Comparison of ENCODE assay signal across 8 cellular contexts in the genomic region with DNA sequence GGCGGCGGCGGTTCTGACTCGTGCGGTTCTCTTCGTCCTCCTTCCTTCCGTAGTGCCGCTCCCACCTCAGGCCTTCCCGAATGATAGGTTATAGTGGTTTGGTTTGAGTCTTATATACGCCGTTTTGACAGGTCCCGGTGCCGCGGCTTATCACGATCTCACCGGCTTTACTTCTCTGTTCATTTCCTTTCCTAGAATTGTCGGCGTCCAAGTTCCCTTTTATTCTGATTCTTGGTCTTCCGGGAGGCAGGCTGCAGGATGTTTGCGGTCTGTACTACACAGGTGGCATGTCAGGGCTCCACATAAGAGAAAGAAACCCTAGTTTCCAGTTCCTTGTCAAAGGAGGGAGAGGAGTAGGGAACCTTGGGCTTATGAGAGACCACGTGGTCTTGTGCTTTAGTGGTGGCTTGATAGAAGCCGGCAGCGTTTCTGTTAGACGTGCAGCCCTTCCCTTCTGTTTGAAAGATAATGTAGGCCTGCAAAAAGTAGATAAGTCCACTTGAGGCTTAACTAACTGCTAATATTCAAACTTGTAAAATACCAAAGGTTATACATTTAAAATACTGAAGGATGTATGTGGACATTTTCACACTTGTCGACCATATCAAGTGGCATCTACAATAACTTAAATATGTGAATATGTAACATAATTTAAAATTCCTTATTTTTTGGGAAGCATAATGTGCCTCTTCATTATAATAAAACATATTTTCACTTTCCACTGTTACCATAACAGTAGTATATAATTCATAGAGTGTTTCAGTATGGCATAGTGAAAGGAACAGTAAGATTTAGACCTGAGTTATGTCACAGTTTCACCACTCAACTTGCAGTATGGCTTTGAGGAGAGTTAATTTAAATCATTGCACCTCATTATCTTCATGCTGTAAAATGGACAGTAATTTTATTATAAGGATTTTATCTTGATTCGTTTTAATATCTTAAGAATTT. TPM values are rescaled to one million over a fixed set of nuclear protein-coding genes. Genes with fewer than 3 reads are reported as not detected.
DNase-seq lines count a peak whose midpoint lies in the region; ATAC-seq and TF ChIP-seq lines count a peak whose summit lies in the region.

No MANE protein-coding gene starts in this region.

- DNase-seq in OCI-LY7 (ENCODE audit: low spot score) (peak; percentile 88), foreskin melanocyte (peak; percentile 24), transverse colon (peak; percentile 45)
- peak; percentile 85 for DNase-seq in activated effector memory CD4-positive, alpha-beta T cell treated with anti-CD3 and anti-CD28 coated beads, Interleukin-2, amount 50 U/mL, for 16 hours

- H3K9me3 ChIP-seq in BLaER1 treated with 17β-estradiol and CSF1 and Interleukin-3, amounts not matched to agents 10 nM and 100 nM (replicated peaks in 1 of 11): no peaks in the 10 kb centered on the region
- H3K9me3 ChIP-seq in OCI-LY7 (ENCODE audit: low read length) (no peaks in the 10 kb centered on the region), neuron (ENCODE audit: low read length) (no peaks in the 10 kb centered on the region), transverse colon (no peaks in the 10 kb centered on the region)

- 2 to 3% methylated on average over 17 to 26 of the region's 26 CpGs for WGBS in transverse colon (ENCODE audit: low coverage in 1 of 2), 2 donors

- peak overlapping the region; percentile 85 to 100 (median 98) for H3K4me3 ChIP-seq in BLaER1 treated with 17β-estradiol and CSF1 and Interleukin-3, amounts not matched to agents 10 nM and 100 nM
- H3K4me3 ChIP-seq in OCI-LY7 (ENCODE audit: low read depth, low read length, poor library complexity, severe bottlenecking) (peak overlapping the region; percentile 92), neuron (ENCODE audit: low read length) (peak overlapping the region; percentile 87), transverse colon (peak overlapping the region; percentile 67 to 95 (median 88))

- H3K9ac ChIP-seq in BLaER1 treated with 17β-estradiol and CSF1 and Interleukin-3, amounts not matched to agents 10 nM and 100 nM: peak overlapping the region; percentile 89 to 100 (median 94)

- BruUV-seq in OCI-LY7 (replicated peaks; lab: Mats Ljungman, UMichigan): TSS peak; percentile 60

- no peak for TF ChIP-seq CTCF in OCI-LY7 (conservative IDR thresholded peaks at IDR 0.05; ENCODE audit: low read length)
- TF ChIP-seq CTCF in transverse colon (IDR thresholded peaks at IDR 0.05): no peak

- H3K79me2 ChIP-seq in OCI-LY7 (ENCODE audit: insufficient read depth, low read depth, low read length): peaks cover 51% of the 10 kb centered on the region

- H2AFZ ChIP-seq in OCI-LY7 (ENCODE audit: low read length): peak overlapping the region; percentile 64; the same call in 1 of the 2 replicates
- H2AFZ ChIP-seq in neuron (ENCODE audit: low read depth, low read length): peak overlapping the region; percentile 88

- H3K27ac ChIP-seq in BLaER1 treated with 17β-estradiol and CSF1 and Interleukin-3, amounts not matched to agents 10 nM and 100 nM: peak overlapping the region; percentile 90 to 100 (median 96)
- peak overlapping the region; percentile 90 for H3K27ac ChIP-seq in OCI-LY7 (ENCODE audit: low read depth, low read length, poor library complexity, severe bottlenecking)
- H3K27ac ChIP-seq in transverse colon: peak overlapping the region; percentile 95 to 97 (median 96)

- H3K36me3 ChIP-seq in BLaER1 treated with 17β-estradiol and CSF1 and Interleukin-3, amounts not matched to agents 10 nM and 100 nM: peaks cover 0 to 21% (median 5%) of the 10 kb centered on the region in 11 experiments; a peak in 12 of 22 replicates
- H3K36me3 ChIP-seq in OCI-LY7 (ENCODE audit: insufficient read depth, low read length) (peaks cover 7% of the 10 kb centered on the region), neuron (ENCODE audit: insufficient read depth, low read length) (no peaks in the 10 kb centered on the region), transverse colon (no peaks in the 10 kb centered on the region)

- H3K27me3 ChIP-seq in BLaER1 treated with 17β-estradiol and CSF1 and Interleukin-3, amounts not matched to agents 10 nM and 100 nM: no peaks in the 10 kb centered on the region
- H3K27me3 ChIP-seq in neuron (ENCODE audit: insufficient read depth, low read length): no peaks in the 10 kb centered on the region
- no peaks in the 10 kb centered on the region for H3K27me3 ChIP-seq in transverse colon

- POLR2A ChIA-PET in OCI-LY7 (lab: Charles Lee): interaction anchor here (0.7 kb wide), 1 partner anchor 741 kb away, joined by 4 read pairs; no protein-coding TSS in a partner anchor

- no peaks in the 10 kb centered on the region for H3K9me2 ChIP-seq in OCI-LY7 (ENCODE audit: insufficient read depth, low read length)

- peaks cover 29 to 57% (median 49%) of the 10 kb centered on the region in 11 experiments; a peak in 21 of 22 replicates for H4K20me1 ChIP-seq in BLaER1 treated with 17β-estradiol and CSF1 and Interleukin-3, amounts not matched to agents 10 nM and 100 nM
- peaks cover 39% of the 10 kb centered on the region for H4K20me1 ChIP-seq in OCI-LY7 (ENCODE audit: insufficient read depth, low read length)

- peak overlapping the region; percentile 76 to 99 (median 87) for H3K4me2 ChIP-seq in BLaER1 treated with 17β-estradiol and CSF1 and Interleukin-3, amounts not matched to agents 10 nM and 100 nM
- H3K4me2 ChIP-seq in OCI-LY7 (ENCODE audit: low read length): peak overlapping the region; percentile 83

- TF ChIP-seq EP300 in transverse colon (IDR thresholded peaks at IDR 0.05; ENCODE audit: low read depth): no peak

- peak; percentile 52 for ATAC-seq in HG03354 (IDR thresholded peaks at IDR 0.05; ENCODE audit: poor library complexity, severe bottlenecking, unreplicated experiment)

- in situ Hi-C loops in transverse colon (cut with MboI; ENCODE audit: low pct_ligation_motif_present in 1 of 4, low pct_unique_long_range_greater_than_20kb in 1 of 4, low sequenced_read_pairs in 3 of 4): loop anchor here in 1 of 4 donors (25.0 kb wide), 1 partner anchor 201 kb away; the partner anchor contains the start of gene MON2

- CTCF ChIA-PET in OCI-LY7 (lab: Charles Lee; ENCODE audit: unreplicated experiment): no interaction called here

- peaks cover 29 to 77% (median 49%) of the 10 kb centered on the region in 10 experiments for H3K4me1 ChIP-seq in BLaER1 treated with 17β-estradiol and CSF1 and Interleukin-3, amounts not matched to agents 10 nM and 100 nM
- peaks cover 42% of the 10 kb centered on the region for H3K4me1 ChIP-seq in OCI-LY7 (ENCODE audit: insufficient read depth, low read length, poor library complexity, severe bottlenecking)
- H3K4me1 ChIP-seq in neuron (ENCODE audit: insufficient read depth, low read length): peaks cover 14% of the 10 kb centered on the region
- H3K4me1 ChIP-seq in transverse colon: peaks cover 14 to 58% (median 27%) of the 10 kb centered on the region in 4 donors

- intact Hi-C loops in OCI-LY7 (cut with micrococcal nuclease; ENCODE audit: unreplicated experiment) (loop anchor here (1.0 to 10.0 kb wide), 3 partner anchors 204 to 739 kb away; partner anchors contain the start of gene MON2), transverse colon (cut with DNase I; ENCODE audit: low total_unique reads) (no loop called here)

- TF ChIP-seq POLR2A in GM19099 (IDR thresholded peaks at IDR 0.05; ENCODE audit: extremely low read depth, insufficient read length, low read depth) (peak; percentile 48), transverse colon (IDR thresholded peaks at IDR 0.05) (no peak)

RNA-seq across cellular contexts. Expression of gene USP15, which starts 0.8 kb away (rescaled TPM):
- total RNA-seq in OCI-LY7 (2014; rRNA removed; shearing (Covaris generic)): 43.3 and 65.7 TPM in 2 replicates
- 52.8 and 62.8 TPM in 2 replicates for total RNA-seq in OCI-LY7 (2022)
- total RNA-seq in transverse colon: 100 to 1,000 TPM in 2 of 4 donors, 10 to 100 TPM in 2; 71.1 to 335 (median 97.0) TPM

Comparison
In these comparisons a context has a peak if more than half of its experiments do, and no peak if none do; other contexts are left out.
1. Peak in every context shown above with its lines: DNase-seq, ATAC-seq, H3K4me3 ChIP-seq and H3K27ac ChIP-seq.
2. DNase-seq: peak in every context shown above with its lines; median percentile 88 in OCI-LY7; 85 in activated effector memory CD4-positive, alpha-beta T cell treated with anti-CD3 and anti-CD28 coated beads, Interleukin-2, amount 50 U/mL, for 16 hours; 45 in transverse colon; 24 in foreskin melanocyte.